ENCODE assay signal across 1 cellular context in the genomic region with DNA sequence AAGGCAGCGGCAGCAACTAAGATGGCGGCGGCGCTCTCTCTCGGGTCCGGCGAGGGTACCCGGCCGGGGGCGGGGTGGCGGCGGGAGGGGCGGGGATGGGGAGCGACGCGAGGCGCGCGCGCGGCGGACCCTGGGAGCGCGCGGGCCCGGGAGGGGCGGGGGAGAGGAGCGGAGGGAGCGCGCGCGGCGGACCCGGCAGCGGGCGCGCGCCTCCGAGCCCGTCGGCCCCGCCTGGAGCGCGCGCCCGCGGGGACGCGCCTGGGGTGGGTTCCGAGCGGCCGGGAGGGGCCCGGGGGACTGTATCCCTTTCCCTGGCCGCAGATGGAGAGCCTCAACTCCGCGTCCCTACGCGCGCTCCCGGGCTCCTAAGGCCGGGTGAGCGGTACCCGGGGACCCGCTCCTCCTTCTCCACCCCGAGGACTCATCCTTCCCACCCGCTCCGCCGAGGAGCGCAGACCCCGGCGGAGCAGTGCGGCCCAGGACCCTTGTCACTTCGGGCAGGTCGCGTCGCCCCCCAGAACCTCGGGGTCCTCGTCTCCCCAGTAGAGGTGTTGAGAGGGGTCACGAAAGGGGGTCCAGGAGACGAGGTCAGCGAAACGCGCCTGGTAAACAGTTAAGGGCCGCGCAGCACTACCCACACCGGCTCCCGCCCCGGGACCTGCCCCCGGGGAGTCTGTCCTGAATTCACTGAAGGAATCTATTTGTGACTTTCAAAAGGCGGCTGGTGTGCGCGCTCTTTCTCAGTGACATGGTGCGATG.
A peak's percentile ranks its signal among the peaks of the same experiment; 100 is the strongest.
TF ChIP-seq lines count a peak whose summit lies in the region.

Gene CLSTN1, minus strand, starts transcription at position 23 of the 759 bp plus-strand sequence. CDS start 232 bp downstream, outside the sequence.

TF ChIP-seq in HepG2, 621 proteins besides CTCF, POLR2A, EP300 and RAD21 (continued from another document and continues in another):
- TF ChIP-seq SMAD9 (CRISPR knock-in tag; IDR thresholded peaks at IDR 0.05) (no peak), HOXA3 (CRISPR knock-in tag; IDR thresholded peaks at IDR 0.05) (peak; percentile 92), ZFP91 (CRISPR knock-in tag; IDR thresholded peaks at IDR 0.05; ENCODE audit: borderline replicate concordance) (0 out of 2 replicates have a peak, but pooled peaks have one; percentile 35), ZIK1 (CRISPR knock-in tag; IDR thresholded peaks at IDR 0.05; ENCODE audit: borderline replicate concordance, low read depth) (0 out of 2 replicates have a peak, but pooled peaks have one; percentile 63), AHR (CRISPR knock-in tag; IDR thresholded peaks at IDR 0.05) (no peak), PLSCR1 (CRISPR knock-in tag; IDR thresholded peaks at IDR 0.05; ENCODE audit: borderline replicate concordance) (no peak), THAP11 (CRISPR knock-in tag; IDR thresholded peaks at IDR 0.05) (peak; percentile 41; the same call in 1 of the 2 replicates), ASH2L (IDR thresholded peaks at IDR 0.05; ENCODE audit: insufficient read length, low read depth, low read length) (peak; percentile 32), ZBTB26 (CRISPR knock-in tag; IDR thresholded peaks at IDR 0.05; ENCODE audit: borderline replicate concordance) (no peak), ZC3H4 (CRISPR knock-in tag; IDR thresholded peaks at IDR 0.05; ENCODE audit: borderline replicate concordance) (no peak), AHDC1 (CRISPR knock-in tag; IDR thresholded peaks at IDR 0.05; ENCODE audit: borderline replicate concordance) (no peak), ZNF431 (CRISPR knock-in tag; IDR thresholded peaks at IDR 0.05; ENCODE audit: borderline replicate concordance, low read depth) (no peak), ZNF12 (CRISPR knock-in tag; IDR thresholded peaks at IDR 0.05) (no peak), NONO (IDR thresholded peaks at IDR 0.05) (no peak), NONO (CRISPR knock-in tag; conservative IDR thresholded peaks at IDR 0.05) (no peak), PHF8 (CRISPR knock-in tag; IDR thresholded peaks at IDR 0.05) (peak; percentile 63; the same call in 1 of the 2 replicates), ZNF546 (CRISPR knock-in tag; conservative IDR thresholded peaks at IDR 0.05) (peak; percentile 66; the same call in 1 of the 2 replicates), GABPA (IDR thresholded peaks at IDR 0.05; ENCODE audit: low read depth, low read length) (no peak), GABPA (CRISPR knock-in tag; IDR thresholded peaks at IDR 0.05; ENCODE audit: low read depth) (0 out of 2 replicates have a peak, but pooled peaks have one; percentile 12), GFI1 (CRISPR knock-in tag; IDR thresholded peaks at IDR 0.05; ENCODE audit: borderline replicate concordance) (peak; percentile 26; the same call in 1 of the 2 replicates), ZNF792 (CRISPR knock-in tag; IDR thresholded peaks at IDR 0.05) (0 out of 2 replicates have a peak, but pooled peaks have one; percentile 14), DNMT3B (CRISPR knock-in tag; conservative IDR thresholded peaks at IDR 0.05) (no peak), TSC22D2 (CRISPR knock-in tag; IDR thresholded peaks at IDR 0.05; ENCODE audit: borderline replicate concordance) (no peak)
- TF ChIP-seq, protein P1, sequence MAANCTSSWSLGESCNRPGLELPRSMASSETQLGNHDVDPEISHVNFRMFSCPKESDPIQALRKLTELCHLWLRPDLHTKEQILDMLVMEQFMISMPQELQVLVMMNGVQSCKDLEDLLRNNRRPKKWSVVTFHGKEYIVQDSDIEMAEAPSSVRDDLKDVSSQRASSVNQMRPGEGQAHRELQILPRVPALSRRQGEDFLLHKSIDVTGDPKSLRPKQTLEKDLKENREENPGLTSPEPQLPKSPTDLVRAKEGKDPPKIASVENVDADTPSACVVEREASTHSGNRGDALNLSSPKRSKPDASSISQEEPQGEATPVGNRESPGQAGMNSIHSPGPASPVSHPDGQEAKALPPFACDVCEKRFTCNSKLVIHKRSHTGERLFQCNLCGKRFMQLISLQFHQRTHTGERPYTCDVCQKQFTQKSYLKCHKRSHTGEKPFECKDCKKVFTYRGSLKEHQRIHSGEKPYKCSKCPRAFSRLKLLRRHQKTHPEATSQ (CRISPR knock-in tag; IDR thresholded peaks at IDR 0.05; ENCODE audit: borderline replicate concordance): no peak
- TF ChIP-seq, protein P2, sequence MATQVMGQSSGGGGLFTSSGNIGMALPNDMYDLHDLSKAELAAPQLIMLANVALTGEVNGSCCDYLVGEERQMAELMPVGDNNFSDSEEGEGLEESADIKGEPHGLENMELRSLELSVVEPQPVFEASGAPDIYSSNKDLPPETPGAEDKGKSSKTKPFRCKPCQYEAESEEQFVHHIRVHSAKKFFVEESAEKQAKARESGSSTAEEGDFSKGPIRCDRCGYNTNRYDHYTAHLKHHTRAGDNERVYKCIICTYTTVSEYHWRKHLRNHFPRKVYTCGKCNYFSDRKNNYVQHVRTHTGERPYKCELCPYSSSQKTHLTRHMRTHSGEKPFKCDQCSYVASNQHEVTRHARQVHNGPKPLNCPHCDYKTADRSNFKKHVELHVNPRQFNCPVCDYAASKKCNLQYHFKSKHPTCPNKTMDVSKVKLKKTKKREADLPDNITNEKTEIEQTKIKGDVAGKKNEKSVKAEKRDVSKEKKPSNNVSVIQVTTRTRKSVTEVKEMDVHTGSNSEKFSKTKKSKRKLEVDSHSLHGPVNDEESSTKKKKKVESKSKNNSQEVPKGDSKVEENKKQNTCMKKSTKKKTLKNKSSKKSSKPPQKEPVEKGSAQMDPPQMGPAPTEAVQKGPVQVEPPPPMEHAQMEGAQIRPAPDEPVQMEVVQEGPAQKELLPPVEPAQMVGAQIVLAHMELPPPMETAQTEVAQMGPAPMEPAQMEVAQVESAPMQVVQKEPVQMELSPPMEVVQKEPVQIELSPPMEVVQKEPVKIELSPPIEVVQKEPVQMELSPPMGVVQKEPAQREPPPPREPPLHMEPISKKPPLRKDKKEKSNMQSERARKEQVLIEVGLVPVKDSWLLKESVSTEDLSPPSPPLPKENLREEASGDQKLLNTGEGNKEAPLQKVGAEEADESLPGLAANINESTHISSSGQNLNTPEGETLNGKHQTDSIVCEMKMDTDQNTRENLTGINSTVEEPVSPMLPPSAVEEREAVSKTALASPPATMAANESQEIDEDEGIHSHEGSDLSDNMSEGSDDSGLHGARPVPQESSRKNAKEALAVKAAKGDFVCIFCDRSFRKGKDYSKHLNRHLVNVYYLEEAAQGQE (IDR thresholded peaks at IDR 0.05; ENCODE audit: borderline replicate concordance in 1 of 2, low read depth in 1 of 2, low read length in 2 of 2): no peak
- TF ChIP-seq, protein P3, sequence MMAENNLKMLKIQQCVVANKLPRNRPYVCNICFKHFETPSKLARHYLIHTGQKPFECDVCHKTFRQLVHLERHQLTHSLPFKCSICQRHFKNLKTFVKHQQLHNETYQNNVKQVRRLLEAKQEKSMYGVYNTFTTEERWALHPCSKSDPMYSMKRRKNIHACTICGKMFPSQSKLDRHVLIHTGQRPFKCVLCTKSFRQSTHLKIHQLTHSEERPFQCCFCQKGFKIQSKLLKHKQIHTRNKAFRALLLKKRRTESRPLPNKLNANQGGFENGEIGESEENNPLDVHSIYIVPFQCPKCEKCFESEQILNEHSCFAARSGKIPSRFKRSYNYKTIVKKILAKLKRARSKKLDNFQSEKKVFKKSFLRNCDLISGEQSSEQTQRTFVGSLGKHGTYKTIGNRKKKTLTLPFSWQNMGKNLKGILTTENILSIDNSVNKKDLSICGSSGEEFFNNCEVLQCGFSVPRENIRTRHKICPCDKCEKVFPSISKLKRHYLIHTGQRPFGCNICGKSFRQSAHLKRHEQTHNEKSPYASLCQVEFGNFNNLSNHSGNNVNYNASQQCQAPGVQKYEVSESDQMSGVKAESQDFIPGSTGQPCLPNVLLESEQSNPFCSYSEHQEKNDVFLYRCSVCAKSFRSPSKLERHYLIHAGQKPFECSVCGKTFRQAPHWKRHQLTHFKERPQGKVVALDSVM (CRISPR knock-in tag; IDR thresholded peaks at IDR 0.05): peak; percentile 29; the same call in 1 of the 2 replicates
- TF ChIP-seq, protein P4, sequence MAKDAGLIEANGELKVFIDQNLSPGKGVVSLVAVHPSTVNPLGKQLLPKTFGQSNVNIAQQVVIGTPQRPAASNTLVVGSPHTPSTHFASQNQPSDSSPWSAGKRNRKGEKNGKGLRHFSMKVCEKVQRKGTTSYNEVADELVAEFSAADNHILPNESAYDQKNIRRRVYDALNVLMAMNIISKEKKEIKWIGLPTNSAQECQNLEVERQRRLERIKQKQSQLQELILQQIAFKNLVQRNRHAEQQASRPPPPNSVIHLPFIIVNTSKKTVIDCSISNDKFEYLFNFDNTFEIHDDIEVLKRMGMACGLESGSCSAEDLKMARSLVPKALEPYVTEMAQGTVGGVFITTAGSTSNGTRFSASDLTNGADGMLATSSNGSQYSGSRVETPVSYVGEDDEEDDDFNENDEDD (CRISPR knock-in tag; IDR thresholded peaks at IDR 0.05; ENCODE audit: borderline replicate concordance): 0 out of 2 replicates have a peak, but pooled peaks have one; percentile 17
- TF ChIP-seq, protein P5, sequence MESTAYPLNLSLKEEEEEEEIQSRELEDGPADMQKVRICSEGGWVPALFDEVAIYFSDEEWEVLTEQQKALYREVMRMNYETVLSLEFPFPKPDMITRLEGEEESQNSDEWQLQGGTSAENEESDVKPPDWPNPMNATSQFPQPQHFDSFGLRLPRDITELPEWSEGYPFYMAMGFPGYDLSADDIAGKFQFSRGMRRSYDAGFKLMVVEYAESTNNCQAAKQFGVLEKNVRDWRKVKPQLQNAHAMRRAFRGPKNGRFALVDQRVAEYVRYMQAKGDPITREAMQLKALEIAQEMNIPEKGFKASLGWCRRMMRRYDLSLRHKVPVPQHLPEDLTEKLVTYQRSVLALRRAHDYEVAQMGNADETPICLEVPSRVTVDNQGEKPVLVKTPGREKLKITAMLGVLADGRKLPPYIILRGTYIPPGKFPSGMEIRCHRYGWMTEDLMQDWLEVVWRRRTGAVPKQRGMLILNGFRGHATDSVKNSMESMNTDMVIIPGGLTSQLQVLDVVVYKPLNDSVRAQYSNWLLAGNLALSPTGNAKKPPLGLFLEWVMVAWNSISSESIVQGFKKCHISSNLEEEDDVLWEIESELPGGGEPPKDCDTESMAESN (CRISPR knock-in tag; conservative IDR thresholded peaks at IDR 0.05): 0 out of 2 replicates have a peak, but pooled peaks have one; percentile 15
